In genomic region chr18:58241026-58241679, GRCh38 we compare ENCODE assay signal across 11 cellular contexts.
"Had no signal": no experiment of that assay in that cellular context is flagged by ENCODE, and none has a peak within 500 bp of the region (broad histone marks: within the 10 kb centered on the region; RNA-seq: fewer than 3 reads in every experiment).

No MANE protein-coding gene starts in this region.

- H3K27me3 ChIP-seq: dorsolateral prefrontal cortex, heart left ventricle, transverse colon had no signal

- H3K9ac ChIP-seq: parathyroid adenoma had no signal

- H3K9me3 ChIP-seq: transverse colon had no signal

- H3K79me2 ChIP-seq: parathyroid adenoma had no signal

- H3K4me3 ChIP-seq: dorsolateral prefrontal cortex, heart left ventricle, transverse colon had no signal

- DNase-seq: activated CD4-positive, alpha-beta memory T cell treated with anti-CD3 and anti-CD28 coated beads, Interleukin-2, amount 10 ng/mL, durations not matched to agents 7 days and 5 days; activated CD4-positive, alpha-beta T cell treated with anti-CD3 and anti-CD28 coated beads for 36 hours; activated gamma-delta T cell treated with Interleukin-2 at 50 U/mL for 16 hours; activated naive CD8-positive, alpha-beta T cell treated with anti-CD3 and anti-CD28 coated beads for 36 hours; activated T-cell treated with anti-CD3 and anti-CD28 coated beads, Interleukin-2, amount 50 U/mL, for 72 hours; foreskin melanocyte; small intestine; transverse colon had no signal

- H3K36me3 ChIP-seq: heart left ventricle, transverse colon had no signal

- ATAC-seq: activated CD4-positive, alpha-beta T cell treated with anti-CD3 and anti-CD28 coated beads for 36 hours; activated T-cell treated with anti-CD3 and anti-CD28 coated beads, Interleukin-2, amount 50 U/mL, for 72 hours had no signal

- H3K27ac ChIP-seq: parathyroid adenoma had no signal
